Comparison of ENCODE assay signal across 8 cellular contexts in the genomic region with DNA sequence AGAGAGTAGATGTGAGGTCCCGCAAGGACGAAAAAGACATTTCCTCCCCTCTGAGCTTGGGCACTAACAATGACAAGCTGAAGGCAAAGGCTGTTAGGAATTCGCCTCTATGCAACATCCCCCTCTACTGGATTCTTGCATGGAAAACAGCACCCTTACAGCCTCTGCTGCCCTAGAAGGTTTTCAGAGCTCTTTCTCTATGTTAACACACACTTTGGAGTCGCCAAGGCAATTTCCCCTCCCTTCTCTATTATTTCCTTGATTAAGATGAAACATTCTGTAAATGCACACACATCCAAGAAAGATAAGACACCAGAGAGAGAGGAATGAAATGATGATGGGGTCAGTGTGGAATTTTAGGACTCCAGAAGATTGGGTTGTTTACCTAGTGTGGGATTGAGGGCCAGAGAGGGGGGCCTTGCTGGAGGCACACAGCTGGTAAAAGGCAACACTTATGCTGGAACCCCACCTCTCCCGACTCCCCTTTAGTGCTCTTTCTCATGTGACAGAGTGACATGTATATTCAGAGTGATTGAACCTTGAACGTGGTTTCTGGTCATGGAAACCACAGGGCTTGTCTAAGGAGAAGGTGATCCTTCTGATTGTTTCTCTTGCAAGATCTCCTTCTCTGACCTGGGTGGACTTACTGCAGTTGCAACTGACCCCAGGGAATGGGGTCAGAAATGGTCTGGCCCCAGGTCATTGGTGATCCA.
DNase-seq lines count a peak whose midpoint lies in the region; TF ChIP-seq lines count a peak whose summit lies in the region.

No MANE protein-coding gene starts in this region.

- H3K4me3 ChIP-seq in GM12865 (ENCODE audit: low read depth, low read length), result no peak overlapping the region
- H3K4me3 ChIP-seq in neural progenitor cell, result no peak overlapping the region

- peak overlapping the region; percentile 78 for H2AFZ ChIP-seq in neural progenitor cell (replicated peaks)

- H4K20me1 ChIP-seq in neural progenitor cell (ENCODE audit: low read depth), result no peaks in the 10 kb centered on the region

- no peaks in the 10 kb centered on the region for H3K9me3 Mint-ChIP-seq in neural progenitor cell
- no peaks in the 10 kb centered on the region for H3K9me3 Mint-ChIP-seq in mesothelial cell of epicardium

- H3K27ac Mint-ChIP-seq in neural progenitor cell, result no peak overlapping the region
- H3K27ac Mint-ChIP-seq in mesothelial cell of epicardium, result no peak overlapping the region

- DNase-seq in ACHN, result peak; percentile 84
- peak; percentile 83 for DNase-seq in GM12865 (ENCODE audit: low read depth)
- DNase-seq in HuH-7 (ENCODE audit: low spot score), result peak; percentile 54
- peak; percentile 93 for DNase-seq in OCI-M1 (lab: John Stamatoyannopoulos, UW)
- DNase-seq in activated effector memory CD4-positive, alpha-beta T cell treated with Interleukin-2 at 50 U/mL for 16 hours, result peak; percentile 23
- DNase-seq in fibroblast of the conjunctiva (ENCODE audit: low read depth), result peak; percentile 83
- peak; percentile 87 for DNase-seq in neural progenitor cell (ENCODE audit: low spot score)
- DNase-seq in mesothelial cell of epicardium (ENCODE audit: low spot score in 2 of 2, unreplicated experiment in 2 of 2), result no peak

- H3K4me1 Mint-ChIP-seq in neural progenitor cell, result peaks cover 9% of the 10 kb centered on the region
- peaks cover 23% of the 10 kb centered on the region for H3K4me1 Mint-ChIP-seq in mesothelial cell of epicardium

- no peaks in the 10 kb centered on the region for H3K27me3 ChIP-seq in neural progenitor cell

- H3F3A ChIP-seq in neural progenitor cell (ENCODE audit: low read depth), result no peaks in the 10 kb centered on the region

- H3K4me2 ChIP-seq in neural progenitor cell, result no peak overlapping the region

- no peak overlapping the region for H3K4me3 Mint-ChIP-seq in neural progenitor cell
- no peak overlapping the region for H3K4me3 Mint-ChIP-seq in mesothelial cell of epicardium

- no peak overlapping the region for H3K27ac ChIP-seq in neural progenitor cell

- H3K9me3 ChIP-seq in neural progenitor cell (ENCODE audit: low read depth), result no peaks in the 10 kb centered on the region

- no peak overlapping the region for H3K9ac ChIP-seq in neural progenitor cell

- H3K79me2 ChIP-seq in neural progenitor cell (ENCODE audit: low read depth), result no peaks in the 10 kb centered on the region

- H3K27me3 Mint-ChIP-seq in neural progenitor cell (ENCODE audit: insufficient read depth, low read depth) (peaks cover 5% of the 10 kb centered on the region), mesothelial cell of epicardium (ENCODE audit: low read depth) (peaks cover 21% of the 10 kb centered on the region)

- in situ Hi-C loops in ACHN (cut with HindIII; ENCODE audit: low pct_ligation_motif_present, low pct_unique_long_range_greater_than_20kb, low sequenced_read_pairs), result no loop called here

- H3K4me1 ChIP-seq in neural progenitor cell, result peaks cover 3% of the 10 kb centered on the region

- H3K36me3 Mint-ChIP-seq in neural progenitor cell (no peaks in the 10 kb centered on the region), mesothelial cell of epicardium (no peaks in the 10 kb centered on the region)

- TF ChIP-seq CTCF in GM12865 (IDR thresholded peaks at IDR 0.05; ENCODE audit: insufficient read depth, low read depth, low read length, missing control alignments), result peak; percentile 76
- TF ChIP-seq CTCF in neural progenitor cell (IDR thresholded peaks at IDR 0.05), result peak; percentile 85
- no peak for TF ChIP-seq CTCF in mesothelial cell of epicardium (IDR thresholded peaks at IDR 0.05; ENCODE audit: unreplicated experiment)

- no peaks in the 10 kb centered on the region for H3K36me3 ChIP-seq in neural progenitor cell

Comparison
In these comparisons a context has a peak if more than half of its experiments do, and no peak if none do; other contexts are left out.
1. DNase-seq: peak in ACHN (single experiment), GM12865 (single experiment), HuH-7 (single experiment), OCI-M1 (single experiment), activated effector memory CD4-positive, alpha-beta T cell treated with Interleukin-2 at 50 U/mL for 16 hours (single experiment), fibroblast of the conjunctiva (single experiment) and neural progenitor cell (single experiment); none in mesothelial cell of epicardium (0 of 2).